In the genomic region with DNA sequence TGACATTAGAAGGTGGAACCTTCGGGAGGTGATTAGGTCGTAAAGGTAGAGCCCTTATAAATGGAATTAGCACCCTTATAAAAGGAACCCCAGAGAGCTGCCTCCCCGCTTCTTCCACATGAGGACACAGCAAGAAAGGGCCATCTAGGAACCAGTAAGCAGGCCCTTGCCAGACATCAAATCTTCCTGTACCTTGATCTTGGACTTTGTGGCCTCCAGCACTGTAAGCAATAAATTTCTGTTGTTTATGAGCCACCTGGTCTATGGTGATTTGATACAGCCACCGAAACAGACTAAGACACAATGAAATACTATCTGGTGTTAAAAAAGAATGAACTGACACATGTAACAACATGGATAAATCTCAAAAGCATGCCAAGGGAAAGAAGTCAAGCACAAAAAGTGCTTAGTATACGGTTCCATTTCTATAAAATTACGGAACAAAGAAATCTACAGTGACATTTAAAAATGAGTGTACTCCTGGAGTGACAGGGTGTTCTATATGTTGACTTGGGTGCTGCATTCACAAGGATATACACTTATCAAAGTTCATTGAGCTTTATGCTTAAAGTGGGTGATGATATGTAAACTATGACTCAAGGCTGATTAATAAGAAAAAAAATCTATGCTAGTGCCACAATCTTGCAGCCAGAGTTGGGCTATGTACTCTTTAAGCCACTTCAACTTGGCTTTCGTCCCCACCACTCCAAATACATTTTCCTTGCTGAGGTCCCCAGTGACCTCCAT, we compare ENCODE assay signal across 30 cellular contexts. TPM values are rescaled to one million over a fixed set of nuclear protein-coding genes. Genes with fewer than 3 reads are reported as not detected.
DNase-seq lines count a peak whose midpoint lies in the region; ATAC-seq and TF ChIP-seq lines count a peak whose summit lies in the region.
"Had no signal": no experiment of that assay in that cellular context is flagged by ENCODE, and none has a peak within 500 bp of the region (broad histone marks: within the 10 kb centered on the region; RNA-seq: fewer than 3 reads in every experiment).

No MANE protein-coding gene starts in this region.

- 92 to 97% methylated on average over 7 of the region's 7 CpGs for WGBS in lung, 2 donors
- 42 to 56% methylated on average over 6 to 7 of the region's 7 CpGs for WGBS in transverse colon (ENCODE audit: low coverage in 1 of 2), 2 donors

- H3K4me1 Mint-ChIP-seq in activated CD4-positive, alpha-beta T cell treated with anti-CD3 and anti-CD28 coated beads for 36 hours, result peaks cover 29% of the 10 kb centered on the region
- H3K4me1 Mint-ChIP-seq: activated B cell treated with CpG ODN at 0.5 μM for 24 hours had no signal

- H3K4me1 ChIP-seq in lung (ENCODE audit: control insufficient read depth in 2 of 2, insufficient read depth in 2 of 2, low read length in 2 of 2) (peaks cover 10 to 18% of the 10 kb centered on the region in 2 donors), transverse colon (peaks cover under 1 to 44% (median 24%) of the 10 kb centered on the region in 4 donors)

- H3K4me3 Mint-ChIP-seq in activated CD4-positive, alpha-beta T cell treated with anti-CD3 and anti-CD28 coated beads for 36 hours, result no peak overlapping the region
- H3K4me3 Mint-ChIP-seq: activated B cell treated with CpG ODN at 0.5 μM for 24 hours; activated CD4-positive, alpha-beta memory T cell treated with anti-CD3 and anti-CD28 coated beads for 36 hours; activated naive CD8-positive, alpha-beta T cell; CD14-positive monocyte; naive B cell had no signal

- H3K27me3 ChIP-seq in lung (ENCODE audit: control insufficient read depth, insufficient read depth) (no peaks in the 10 kb centered on the region), transverse colon (no peaks in the 10 kb centered on the region)
- H3K27me3 ChIP-seq: heart left ventricle, neutrophil, Peyer's patch had no signal

- no peak for TF ChIP-seq POLR2A in transverse colon (IDR thresholded peaks at IDR 0.05)

- peak; percentile 43 for ATAC-seq in activated CD4-positive, alpha-beta T cell treated with anti-CD3 and anti-CD28 coated beads for 36 hours
- ATAC-seq in lung (ENCODE audit: insufficient read depth, low FRiP score) (no peak), GM18861 (IDR thresholded peaks at IDR 0.05; ENCODE audit: unreplicated experiment) (no peak)
- ATAC-seq: heart left ventricle; stimulated activated naive CD8-positive, alpha-beta T cell treated with anti-CD3 and anti-CD28 coated beads, Interleukin-15, Interleukin-2, amounts not matched to agents 100 U/mL and 50 U/mL, for 24 hours had no signal

- H3K9me3 ChIP-seq in lung (ENCODE audit: control insufficient read depth in 2 of 2, insufficient read depth in 1 of 2, low read length in 1 of 2) (no peaks in the 10 kb centered on the region), transverse colon (no peaks in the 10 kb centered on the region)
- H3K9me3 ChIP-seq: heart left ventricle, neutrophil, Peyer's patch, thoracic aorta had no signal

- CTCF ChIA-PET in activated CD4-positive, alpha-beta T cell treated with anti-CD3 and anti-CD28 coated beads for 36 hours (lab: Charles Lee), result interaction anchor here (0.6 kb wide), 1 partner anchor 117 kb away, joined by 5 read pairs; no protein-coding TSS in a partner anchor

- no peak for DNase-seq in activated CD4-positive, alpha-beta T cell treated with anti-CD3 and anti-CD28 coated beads for 36 hours
- DNase-seq in activated CD4-positive, alpha-beta T cell treated with anti-CD3 and anti-CD28 coated beads, Interleukin-2, amount 50 U/mL, for 48 hours, result no peak
- DNase-seq in epithelial cell of esophagus (ENCODE audit: low read depth), result peak; percentile 62
- DNase-seq in lung (ENCODE audit: low spot score), result peak; percentile 6
- DNase-seq in transverse colon, result peak; percentile 44
- DNase-seq in SIG-M5 treated with dmso at 0.1 percent for 504 hours (lab: John Stamatoyannopoulos, UW; ENCODE audit: unreplicated experiment), result no peak
- no peak for DNase-seq in DMS153 (lab: John Stamatoyannopoulos, UW)
- DNase-seq: activated B cell treated with CpG ODN at 0.5 μM for 24 hours; activated CD4-positive, alpha-beta memory T cell treated with anti-CD3 and anti-CD28 coated beads for 36 hours; activated CD8-positive, alpha-beta memory T cell treated with anti-CD3 and anti-CD28 coated beads, Interleukin-2, amount 50 U/mL, for 48 hours; anterior cingulate cortex; Calu3; GOT3; heart left ventricle; Karpas-422; naive B cell; NCI-H1048; NCI-H1694 treated with DMSO at 0.1 percent for 48 hours; NCI-H526; stimulated activated naive CD8-positive, alpha-beta T cell treated with anti-CD3 and anti-CD28 coated beads, Interleukin-15, Interleukin-2, amounts not matched to agents 100 U/mL and 50 U/mL, for 24 hours; T-helper 1 cell had no signal

- no peak overlapping the region for H3K4me3 ChIP-seq in epithelial cell of esophagus (ENCODE audit: low read length)
- no peak overlapping the region for H3K4me3 ChIP-seq in lung
- no peak overlapping the region for H3K4me3 ChIP-seq in transverse colon
- H3K4me3 ChIP-seq: heart left ventricle, Peyer's patch, thoracic aorta had no signal

- H3K9me3 Mint-ChIP-seq in activated CD4-positive, alpha-beta T cell treated with anti-CD3 and anti-CD28 coated beads for 36 hours (ENCODE audit: low read depth), result no peaks in the 10 kb centered on the region
- H3K9me3 Mint-ChIP-seq: activated B cell treated with CpG ODN at 0.5 μM for 24 hours; activated CD4-positive, alpha-beta memory T cell treated with anti-CD3 and anti-CD28 coated beads for 36 hours; naive B cell had no signal

- intact Hi-C loops in activated CD4-positive, alpha-beta T cell treated with anti-CD3 and anti-CD28 coated beads for 36 hours (cut with DNase I, micrococcal nuclease), result loop anchor here in 1 of 2 experiments (2.0 kb wide), 1 partner anchor 18 kb away; a partner anchor contains a TSS
- intact Hi-C loops in transverse colon (cut with DNase I; ENCODE audit: low total_unique reads), result no loop called here

- POLR2A ChIA-PET in activated CD4-positive, alpha-beta T cell treated with anti-CD3 and anti-CD28 coated beads for 36 hours (lab: Charles Lee), result no interaction called here

- H3K36me3 ChIP-seq in lung (ENCODE audit: control insufficient read depth in 2 of 2, insufficient read depth in 2 of 2, low read length in 2 of 2) (no peaks in the 10 kb centered on the region), transverse colon (no peaks in the 10 kb centered on the region)
- H3K36me3 ChIP-seq: heart left ventricle, Peyer's patch had no signal

- H3K27ac Mint-ChIP-seq in activated CD4-positive, alpha-beta T cell treated with anti-CD3 and anti-CD28 coated beads for 36 hours, result no peak overlapping the region
- H3K27ac Mint-ChIP-seq: activated B cell treated with CpG ODN at 0.5 μM for 24 hours; activated CD4-positive, alpha-beta memory T cell treated with anti-CD3 and anti-CD28 coated beads for 36 hours; activated naive CD8-positive, alpha-beta T cell; activated T-helper 2 cell treated with anti-CD3 and anti-CD28 coated beads, Interferon-gamma antibody, Interleukin-2, Interleukin-4, amounts not matched to agents 10 μg/mL and 5 μg/mL and 100 μg/mL, durations not matched to agents 14 hours and 24 hours and 36 hours; naive B cell had no signal

- TF ChIP-seq EP300 in transverse colon (IDR thresholded peaks at IDR 0.05; ENCODE audit: low read depth), result no peak

- in situ Hi-C loops in transverse colon (cut with MboI; ENCODE audit: low pct_ligation_motif_present in 1 of 4, low pct_unique_long_range_greater_than_20kb in 1 of 4, low sequenced_read_pairs in 3 of 4), result no loop called here

- no peaks in the 10 kb centered on the region for H3K36me3 Mint-ChIP-seq in activated CD4-positive, alpha-beta T cell treated with anti-CD3 and anti-CD28 coated beads for 36 hours (ENCODE audit: low read depth)
- H3K36me3 Mint-ChIP-seq: activated CD4-positive, alpha-beta memory T cell treated with anti-CD3 and anti-CD28 coated beads for 36 hours; activated naive CD8-positive, alpha-beta T cell; naive B cell had no signal

- TF ChIP-seq CTCF in epithelial cell of esophagus (IDR thresholded peaks at IDR 0.05; ENCODE audit: insufficient read depth, low read depth, low read length, missing control alignments) (no peak), lung (IDR thresholded peaks at IDR 0.05; ENCODE audit: control extremely low read depth, extremely low read depth) (no peak), transverse colon (IDR thresholded peaks at IDR 0.05) (no peak)

- H3K27ac ChIP-seq in lung (ENCODE audit: low read depth in 1 of 2, low read length in 1 of 2) (no peak overlapping the region), transverse colon (peak overlapping the region; percentile 73 to 75 (median 74))
- H3K27ac ChIP-seq: 22Rv1, heart left ventricle, HL-60, neutrophil, thoracic aorta had no signal

- no peaks in the 10 kb centered on the region for H3K27me3 Mint-ChIP-seq in activated CD4-positive, alpha-beta T cell treated with anti-CD3 and anti-CD28 coated beads for 36 hours
- H3K27me3 Mint-ChIP-seq: activated B cell treated with CpG ODN at 0.5 μM for 24 hours; activated CD4-positive, alpha-beta memory T cell treated with anti-CD3 and anti-CD28 coated beads for 36 hours; activated naive CD8-positive, alpha-beta T cell had no signal

RNA-seq across cellular contexts. Expression of a gene that starts 18.4 kb away (rescaled TPM):
- total RNA-seq in activated CD4-positive, alpha-beta T cell treated with anti-CD3 and anti-CD28 coated beads for 36 hours, result 100 to 1,000 TPM; 200 to 243 TPM
- 100 to 1,000 TPM in 1 of 2 donors, 10 to 100 TPM in 1; 58.0 to 106 TPM for total RNA-seq in lung
- 100 to 1,000 TPM in 1 of 2 donors, 10 to 100 TPM in 1; 85.1 to 242 TPM for polyA plus RNA-seq in lung
- total RNA-seq in transverse colon, result 100 to 1,000 TPM in 2 of 4 donors, 10 to 100 TPM in 2; 22.3 to 140 (median 88.4) TPM

RNA-seq across cellular contexts. Expression of a gene that starts 58.1 kb away (rescaled TPM):
- total RNA-seq in activated CD4-positive, alpha-beta T cell treated with anti-CD3 and anti-CD28 coated beads for 36 hours, result 10 to 100 TPM; 41.6 to 42.3 TPM
- total RNA-seq in lung, result 10 to 100 TPM; 36.8 to 48.6 TPM
- 10 to 100 TPM; 36.8 to 56.0 TPM for polyA plus RNA-seq in lung
- 100 to 1,000 TPM in 1 of 4 donors, 10 to 100 TPM in 3; 58.3 to 105 (median 65.8) TPM for total RNA-seq in transverse colon

Comparison
In these comparisons a context has a peak if more than half of its experiments do, and no peak if none do; other contexts are left out.
1. DNase-seq: peak in epithelial cell of esophagus (single experiment), lung (single experiment) and transverse colon (single experiment); none in activated CD4-positive, alpha-beta T cell treated with anti-CD3 and anti-CD28 coated beads for 36 hours (single experiment), activated CD4-positive, alpha-beta T cell treated with anti-CD3 and anti-CD28 coated beads, Interleukin-2, amount 50 U/mL, for 48 hours (0 of 2), SIG-M5 treated with dmso at 0.1 percent for 504 hours (single experiment) and DMS153 (single experiment).
2. H3K27ac ChIP-seq: peak in transverse colon (4 of 4); none in lung (0 of 2).